In genomic region chr3:136802481-136802996, GRCh38 we compare ENCODE assay signal across 8 cellular contexts. TPM values are rescaled to one million over a fixed set of nuclear protein-coding genes. Genes with fewer than 3 reads are reported as not detected.
DNase-seq lines count a peak whose midpoint lies in the region; ATAC-seq and TF ChIP-seq lines count a peak whose summit lies in the region.

No MANE protein-coding gene starts in this region.

- H3K9ac ChIP-seq in parathyroid adenoma: no peak overlapping the region

- peak overlapping the region; percentile 5 for H3K27ac ChIP-seq in parathyroid adenoma

- H3K4me1 ChIP-seq in parathyroid adenoma: no peaks in the 10 kb centered on the region

- peak; percentile 29 to 57 for DNase-seq in NCI-H446 (lab: John Stamatoyannopoulos, UW)
- no peak for DNase-seq in HuH-7.5 (ENCODE audit: low spot score)

- H3K4me2 ChIP-seq in parathyroid adenoma (ENCODE audit: low read length): no peak overlapping the region

- H3K36me3 ChIP-seq in parathyroid adenoma (ENCODE audit: control insufficient read depth, insufficient read depth, low read length): no peaks in the 10 kb centered on the region

- no peaks in the 10 kb centered on the region for H3K79me2 ChIP-seq in parathyroid adenoma

- TF ChIP-seq CTCF in parathyroid adenoma (IDR thresholded peaks at IDR 0.05): no peak

- H2AFZ ChIP-seq in parathyroid adenoma: peak overlapping the region; percentile 31

- H3K27me3 ChIP-seq in parathyroid adenoma (ENCODE audit: control insufficient read depth, insufficient read depth, low read length): no peaks in the 10 kb centered on the region

- H3K4me3 ChIP-seq in parathyroid adenoma (ENCODE audit: low read depth, low read length): no peak overlapping the region

- H3K9me3 ChIP-seq in parathyroid adenoma (ENCODE audit: control insufficient read depth, low read length): no peaks in the 10 kb centered on the region

- ATAC-seq in GM21390 (IDR thresholded peaks at IDR 0.05; ENCODE audit: unreplicated experiment) (peak; percentile 48), esophagus mucosa (peak; percentile 39), HG02588 (IDR thresholded peaks at IDR 0.05; ENCODE audit: unreplicated experiment) (no peak), GM21825 (IDR thresholded peaks at IDR 0.05; ENCODE audit: unreplicated experiment) (no peak), GM21619 (IDR thresholded peaks at IDR 0.05; ENCODE audit: unreplicated experiment) (no peak)

RNA-seq across cellular contexts. Expression of gene SLC35G2, which starts 16.4 kb away (rescaled TPM):
- total RNA-seq in esophagus mucosa: 1.0 TPM

RNA-seq across cellular contexts. Expression of gene STAG1, which starts 50.4 kb away (rescaled TPM):
- total RNA-seq in esophagus mucosa: 19.3 TPM

RNA-seq across cellular contexts. Expression of gene NCK1, which starts 59.5 kb away (rescaled TPM):
- total RNA-seq in esophagus mucosa: 61.9 TPM

Comparison
In these comparisons a context has a peak if more than half of its experiments do, and no peak if none do; other contexts are left out.
1. ATAC-seq: peak in GM21390 (single experiment) and esophagus mucosa (single experiment); none in HG02588 (single experiment), GM21825 (single experiment) and GM21619 (single experiment).